8 cellular contexts compared by ENCODE assay signal in the genomic region with DNA sequence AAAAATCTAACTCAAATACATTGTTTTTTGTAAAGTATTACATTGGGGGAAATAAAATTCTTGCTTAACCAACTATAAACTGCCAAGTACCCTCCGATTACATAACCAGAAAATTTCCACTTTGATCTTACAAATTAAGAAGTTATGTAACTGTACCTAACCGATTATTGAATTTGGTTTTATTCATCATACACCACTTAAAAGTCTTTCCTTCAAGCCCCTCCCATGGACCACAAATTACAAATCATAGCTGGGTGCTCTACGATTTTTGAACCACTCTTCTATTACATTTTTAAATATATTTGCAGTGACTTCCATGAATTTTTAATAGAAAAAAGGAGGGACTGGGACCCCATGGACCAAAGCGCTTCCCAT. TPM values are rescaled to one million over a fixed set of nuclear protein-coding genes. Genes with fewer than 3 reads are reported as not detected.
DNase-seq lines count a peak whose midpoint lies in the region; ATAC-seq and TF ChIP-seq lines count a peak whose summit lies in the region.

No MANE protein-coding gene starts in this region.

- H3K4me2 ChIP-seq in mesendoderm (ENCODE audit: low read length), result no peak overlapping the region

- no peak overlapping the region for H2BK15ac ChIP-seq in mesendoderm (replicated peaks; ENCODE audit: low read depth)

- H2AK5ac ChIP-seq in mesendoderm (ENCODE audit: low read length), result no peak overlapping the region

- H3K4ac ChIP-seq in mesendoderm (ENCODE audit: low read depth, low read length), result no peak overlapping the region

- H3K4me3 ChIP-seq in AG09309 (ENCODE audit: control insufficient read depth, low read depth, low read length) (peak overlapping the region; percentile 94), body of pancreas (peak overlapping the region; percentile 55 to 70), mesendoderm (ENCODE audit: low read length) (peak overlapping the region; percentile 85)

- WGBS in body of pancreas, 2 donors, result 12 to 13% methylated on average over 4 of the region's 4 CpGs
- WGBS in mesendoderm (ENCODE audit: extremely low coverage, insufficient coverage, low lambda C conversion rate), result no CpG with 5 or more reads among the region's 4 CpGs

- no peak for TF ChIP-seq POLR2A in body of pancreas (IDR thresholded peaks at IDR 0.05)

- H4K8ac ChIP-seq in mesendoderm (ENCODE audit: low read depth, low read length), result no peak overlapping the region

- no peak overlapping the region for H3K18ac ChIP-seq in mesendoderm (ENCODE audit: low read length)

- H3K36me3 ChIP-seq in body of pancreas (replicated peaks in 1 of 2; ENCODE audit: insufficient read depth in 1 of 2, low read depth in 2 of 2) (no peaks in the 10 kb centered on the region), mesendoderm (ENCODE audit: control insufficient read depth, insufficient read depth, low read length) (no peaks in the 10 kb centered on the region)

- H3K4me1 ChIP-seq in body of pancreas (peaks cover 31% of the 10 kb centered on the region), mesendoderm (ENCODE audit: control insufficient read depth, low read depth, low read length) (no peaks in the 10 kb centered on the region)

- TF ChIP-seq CTCF in AG09309 (IDR thresholded peaks at IDR 0.05; ENCODE audit: control insufficient read depth, insufficient read depth, low read depth, low read length, missing control alignments) (no peak), body of pancreas (IDR thresholded peaks at IDR 0.05) (no peak)

- H2BK120ac ChIP-seq in mesendoderm (ENCODE audit: low read depth, low read length), result no peak overlapping the region

- H3K27me3 ChIP-seq in body of pancreas, result no peaks in the 10 kb centered on the region
- H3K27me3 ChIP-seq in mesendoderm (ENCODE audit: insufficient read depth, low read length, poor library complexity), result no peaks in the 10 kb centered on the region

- intact Hi-C loops in body of pancreas (cut with DNase I), result no loop called here

- no peak overlapping the region for H2BK5ac ChIP-seq in mesendoderm (ENCODE audit: low read length)

- H3K79me2 ChIP-seq in mesendoderm (ENCODE audit: control insufficient read depth, insufficient read depth, low read length), result peaks cover 10% of the 10 kb centered on the region

- peak overlapping the region; percentile 81 for H3K9ac ChIP-seq in mesendoderm (ENCODE audit: low read length)

- H4K5ac ChIP-seq in mesendoderm (ENCODE audit: low read length), result no peak overlapping the region

- DNase-seq in AG09309 (ENCODE audit: low read depth), result no peak
- DNase-seq in body of pancreas, result no peak
- no peak for DNase-seq in mesendoderm
- no peak for DNase-seq in stimulated activated CD4-positive, alpha-beta T cell treated with anti-CD3 and anti-CD28 coated beads, Interleukin-1b, Interleukin-23, amount 100 ng/mL, for 48 hours

- H3K27ac ChIP-seq in body of pancreas (peak overlapping the region; percentile 72 to 87 (median 85)), mesendoderm (ENCODE audit: low read depth, low read length) (peak overlapping the region; percentile 51)

- H3K9me3 ChIP-seq in body of pancreas, result no peaks in the 10 kb centered on the region

- ATAC-seq in HG03175 (IDR thresholded peaks at IDR 0.05; ENCODE audit: unreplicated experiment) (peak; percentile 1), body of pancreas (no peak), GM21717 (IDR thresholded peaks at IDR 0.05; ENCODE audit: unreplicated experiment) (no peak), HG03280 (IDR thresholded peaks at IDR 0.05; ENCODE audit: unreplicated experiment) (no peak), GM21529 (IDR thresholded peaks at IDR 0.05; ENCODE audit: unreplicated experiment) (no peak)

- no peaks in the 10 kb centered on the region for H3K79me1 ChIP-seq in mesendoderm (ENCODE audit: low read length)

- peak overlapping the region; percentile 91 for H3K56ac ChIP-seq in mesendoderm (ENCODE audit: low read length)

- H3K23ac ChIP-seq in mesendoderm (ENCODE audit: low read length), result no peak overlapping the region

RNA-seq across cellular contexts. Expression of a gene that starts 0.6 kb away (rescaled TPM):
- 10 to 100 TPM; 14.8 to 23.7 TPM for total RNA-seq in body of pancreas
- 5.3 TPM for polyA plus RNA-seq in mesendoderm (2013, experiment 1 of 2)
- 5.5 TPM for polyA plus RNA-seq in mesendoderm (2013, experiment 2 of 2)
